Comparison of ENCODE assay signal across 9 cellular contexts in genomic region chr5:50440651-50441478, GRCh38. TPM values are rescaled to one million over a fixed set of nuclear protein-coding genes. Genes with fewer than 3 reads are reported as not detected.
A peak's percentile ranks its signal among the peaks of the same experiment; 100 is the strongest.
DNase-seq lines count a peak whose midpoint lies in the region; ATAC-seq, FAIRE-seq and TF ChIP-seq lines count a peak whose summit lies in the region.
"Had no signal": no experiment of that assay in that cellular context is flagged by ENCODE, and none has a peak within 500 bp of the region (broad histone marks: within the 10 kb centered on the region; RNA-seq: fewer than 3 reads in every experiment).

Gene EMB (minus strand): TSS chr5:50441288. CDS start chr5:50441151, 137 bp downstream.

- POLR2A ChIA-PET in Panc1 (lab: Charles Lee): interaction anchor here (0.7 kb wide), 2 partner anchors 40 to 230 kb away, joined by 8 to 11 read pairs; no protein-coding TSS in a partner anchor

- peak within 1 kb of the TSS; percentile 97 for H2AFZ ChIP-seq in parathyroid adenoma

- peak within 1 kb of the TSS; percentile 95 for H3K27ac ChIP-seq in Panc1 (ENCODE audit: low read length)
- H3K27ac ChIP-seq in parathyroid adenoma: peak within 1 kb of the TSS; percentile 92
- peak within 1 kb of the TSS; percentile 71 to 84 (median 78) for H3K27ac ChIP-seq in transverse colon

- H3K27me3 Mint-ChIP-seq in activated T-helper 2 cell treated with anti-CD3 and anti-CD28 coated beads, Interferon-gamma antibody, Interleukin-2, Interleukin-4, amounts not matched to agents 10 μg/mL and 5 μg/mL and 100 μg/mL, durations not matched to agents 14 hours and 24 hours and 36 hours (ENCODE audit: low read depth): no peaks in the 10 kb centered on the region

- no TSS peak for BruUV-seq in Panc1 (replicated peaks; lab: Mats Ljungman, UMichigan)

- intact Hi-C loops in Panc1 (cut with micrococcal nuclease; ENCODE audit: unreplicated experiment): no loop called here
- intact Hi-C loops in activated T-helper 2 cell treated with anti-CD3 and anti-CD28 coated beads, Interferon-gamma antibody, Interleukin-2, Interleukin-4, amounts not matched to agents 10 μg/mL and 5 μg/mL and 100 μg/mL, durations not matched to agents 14 hours and 24 hours and 36 hours (cut with micrococcal nuclease): loop anchor here (2.0 to 5.0 kb wide), 6 partner anchors 60 to 310 kb away; partner anchors contain the start of gene PARP8
- intact Hi-C loops in Right ventricle myocardium superior (cut with DNase I): no loop called here
- intact Hi-C loops in transverse colon (cut with DNase I; ENCODE audit: low total_unique reads): loop anchor here (10.0 kb wide), 1 partner anchor 714 kb away; no protein-coding TSS in a partner anchor

- H3K4me1 ChIP-seq in Panc1 (ENCODE audit: control insufficient read depth, insufficient read depth, low read length) (peaks cover 4% of the 10 kb centered on the region; the same call in 1 of the 2 replicates), parathyroid adenoma (peaks cover 2% of the 10 kb centered on the region), transverse colon (no peaks in the 10 kb centered on the region)

- in situ Hi-C loops in Panc1 (cut with HindIII; ENCODE audit: low pct_unique_long_range_greater_than_20kb, low sequenced_read_pairs): no loop called here
- in situ Hi-C loops in transverse colon (cut with MboI; ENCODE audit: low pct_ligation_motif_present in 1 of 4, low pct_unique_long_range_greater_than_20kb in 1 of 4, low sequenced_read_pairs in 3 of 4): no loop called here

- peak within 1 kb of the TSS; percentile 88 for H3K4me3 Mint-ChIP-seq in activated T-helper 2 cell treated with anti-CD3 and anti-CD28 coated beads, Interferon-gamma antibody, Interleukin-2, Interleukin-4, amounts not matched to agents 10 μg/mL and 5 μg/mL and 100 μg/mL, durations not matched to agents 14 hours and 24 hours and 36 hours (ENCODE audit: low read depth)

- H3K9me3 Mint-ChIP-seq in activated T-helper 2 cell treated with anti-CD3 and anti-CD28 coated beads, Interferon-gamma antibody, Interleukin-2, Interleukin-4, amounts not matched to agents 10 μg/mL and 5 μg/mL and 100 μg/mL, durations not matched to agents 14 hours and 24 hours and 36 hours: no peaks in the 10 kb centered on the region

- FAIRE-seq in GM19239 (lab: Jason Lieb, UNC): peak; percentile 88
- FAIRE-seq: colon had no signal

- H3K9me3 ChIP-seq in Panc1 (ENCODE audit: control insufficient read depth, insufficient read depth, low read depth, low read length) (no peaks in the 10 kb centered on the region), parathyroid adenoma (ENCODE audit: control insufficient read depth, low read length) (no peaks in the 10 kb centered on the region), transverse colon (no peaks in the 10 kb centered on the region)

- peak; percentile 87 for DNase-seq in CD1c-positive myeloid dendritic cell (ENCODE audit: extremely low spot score)
- DNase-seq in GM19239 (ENCODE audit: insufficient read length, low spot score): peak; percentile 19
- peak; percentile 27 for DNase-seq in Panc1 (ENCODE audit: low read depth, low spot score)
- peak; percentile 76 for DNase-seq in activated T-helper 2 cell treated with anti-CD3 and anti-CD28 coated beads, Interferon-gamma antibody, Interleukin-2, Interleukin-4, amounts not matched to agents 10 μg/mL and 5 μg/mL and 100 μg/mL, durations not matched to agents 14 hours and 24 hours and 36 hours (ENCODE audit: low spot score)
- peak; percentile 85 for DNase-seq in Right ventricle myocardium superior
- peak; percentile 76 for DNase-seq in transverse colon

- ATAC-seq in HG03460 (IDR thresholded peaks at IDR 0.05; ENCODE audit: unreplicated experiment): peak; percentile 61
- ATAC-seq in Panc1: peak; percentile 97
- ATAC-seq in Right ventricle myocardium superior (ENCODE audit: poor library complexity): peak; percentile 91

- CTCF ChIA-PET in Panc1 (lab: Charles Lee): interaction anchor here (0.8 kb wide), 1 partner anchor 310 kb away, joined by 3 read pairs; no protein-coding TSS in a partner anchor

- peak; percentile 44 for TF ChIP-seq POLR2A in transverse colon (IDR thresholded peaks at IDR 0.05)

- 7% methylated on average over 62 of the region's 80 CpGs; no CpG with 5 or more reads in 1 of the 2 donors for WGBS in transverse colon (ENCODE audit: low coverage in 1 of 2), 2 donors

- H3K27me3 ChIP-seq in Panc1 (ENCODE audit: control insufficient read depth, insufficient read depth, low read length) (no peaks in the 10 kb centered on the region), parathyroid adenoma (ENCODE audit: control insufficient read depth, insufficient read depth, low read length) (no peaks in the 10 kb centered on the region), transverse colon (peaks cover 10% of the 10 kb centered on the region)

- peak; percentile 43 for TF ChIP-seq CTCF in Panc1 (IDR thresholded peaks at IDR 0.05)
- TF ChIP-seq CTCF in parathyroid adenoma (IDR thresholded peaks at IDR 0.05): peak; percentile 50
- TF ChIP-seq CTCF in transverse colon (IDR thresholded peaks at IDR 0.05): no peak

- peak within 1 kb of the TSS; percentile 96 for H3K27ac Mint-ChIP-seq in activated T-helper 2 cell treated with anti-CD3 and anti-CD28 coated beads, Interferon-gamma antibody, Interleukin-2, Interleukin-4, amounts not matched to agents 10 μg/mL and 5 μg/mL and 100 μg/mL, durations not matched to agents 14 hours and 24 hours and 36 hours

- no peaks in the 10 kb centered on the region for H3K36me3 ChIP-seq in Panc1 (ENCODE audit: control insufficient read depth, insufficient read depth, low read length)
- no peaks in the 10 kb centered on the region for H3K36me3 ChIP-seq in parathyroid adenoma (ENCODE audit: control insufficient read depth, insufficient read depth, low read length)
- H3K36me3 ChIP-seq in transverse colon: no peaks in the 10 kb centered on the region

- peak within 1 kb of the TSS; percentile 74 to 84 for H3K4me3 ChIP-seq in Panc1 (ENCODE audit: low read depth in 2 of 2, low read length in 2 of 2)
- peak within 1 kb of the TSS; percentile 52 for H3K4me3 ChIP-seq in parathyroid adenoma (ENCODE audit: low read depth, low read length)
- H3K4me3 ChIP-seq in transverse colon: peak within 1 kb of the TSS; percentile 23 to 56 (median 31)

- no peak for TF ChIP-seq EP300 in transverse colon (IDR thresholded peaks at IDR 0.05; ENCODE audit: low read depth)

- peaks cover 56% of the 10 kb centered on the region for H3K4me1 Mint-ChIP-seq in activated T-helper 2 cell treated with anti-CD3 and anti-CD28 coated beads, Interferon-gamma antibody, Interleukin-2, Interleukin-4, amounts not matched to agents 10 μg/mL and 5 μg/mL and 100 μg/mL, durations not matched to agents 14 hours and 24 hours and 36 hours (ENCODE audit: low read depth)

- peaks cover 18% of the 10 kb centered on the region for H3K36me3 Mint-ChIP-seq in activated T-helper 2 cell treated with anti-CD3 and anti-CD28 coated beads, Interferon-gamma antibody, Interleukin-2, Interleukin-4, amounts not matched to agents 10 μg/mL and 5 μg/mL and 100 μg/mL, durations not matched to agents 14 hours and 24 hours and 36 hours (ENCODE audit: low read depth)

- H3K9ac ChIP-seq in parathyroid adenoma: peak within 1 kb of the TSS; percentile 65

- peak within 1 kb of the TSS; percentile 72 for H3K4me2 ChIP-seq in parathyroid adenoma (ENCODE audit: low read length)

- peaks cover 2% of the 10 kb centered on the region for H3K79me2 ChIP-seq in parathyroid adenoma

RNA-seq across cellular contexts. Expression of gene EMB, which starts in this region (rescaled TPM):
- total RNA-seq in Panc1 (2021; ENCODE audit: unreplicated experiment) (65.9 TPM), Right ventricle myocardium superior (15.9 TPM), transverse colon (10 to 100 TPM in 2 of 4 donors, 1 to 10 TPM in 1, under 1 TPM in 1; 0.20 to 13.0 (median 7.9) TPM)
- polyA plus RNA-seq in Panc1 (2012; ENCODE audit: insufficient read length): 21.2 TPM
- 77.6 and 78.6 TPM in 2 replicates for total RNA-seq in activated T-helper 2 cell treated with anti-CD3 and anti-CD28 coated beads, Interferon-gamma antibody, Interleukin-2, Interleukin-4, amounts not matched to agents 10 μg/mL and 5 μg/mL and 100 μg/mL, durations not matched to agents 14 hours and 24 hours and 36 hours

Comparison
In these comparisons a context has a peak if more than half of its experiments do, and no peak if none do; other contexts are left out.
1. Peak in every context shown above with its lines: DNase-seq, ATAC-seq, H3K4me3 ChIP-seq and H3K27ac ChIP-seq.
2. DNase-seq: peak in every context shown above with its lines; median percentile 87 in CD1c-positive myeloid dendritic cell; 85 in Right ventricle myocardium superior; 76 in activated T-helper 2 cell treated with anti-CD3 and anti-CD28 coated beads, Interferon-gamma antibody, Interleukin-2, Interleukin-4, amounts not matched to agents 10 μg/mL and 5 μg/mL and 100 μg/mL, durations not matched to agents 14 hours and 24 hours and 36 hours; 76 in transverse colon; 27 in Panc1; 19 in GM19239.
3. CTCF ChIP-seq: peak in Panc1 (single experiment) and parathyroid adenoma (single experiment); none in transverse colon (0 of 5).
4. intact Hi-C loops: an anchor here in activated T-helper 2 cell treated with anti-CD3 and anti-CD28 coated beads, Interferon-gamma antibody, Interleukin-2, Interleukin-4, amounts not matched to agents 10 μg/mL and 5 μg/mL and 100 μg/mL, durations not matched to agents 14 hours and 24 hours and 36 hours (2.0 to 5.0 kb wide) and transverse colon (10.0 kb wide); none called in Panc1 and Right ventricle myocardium superior.